Comparison of ENCODE assay signal across 1 cellular context in the genomic region with DNA sequence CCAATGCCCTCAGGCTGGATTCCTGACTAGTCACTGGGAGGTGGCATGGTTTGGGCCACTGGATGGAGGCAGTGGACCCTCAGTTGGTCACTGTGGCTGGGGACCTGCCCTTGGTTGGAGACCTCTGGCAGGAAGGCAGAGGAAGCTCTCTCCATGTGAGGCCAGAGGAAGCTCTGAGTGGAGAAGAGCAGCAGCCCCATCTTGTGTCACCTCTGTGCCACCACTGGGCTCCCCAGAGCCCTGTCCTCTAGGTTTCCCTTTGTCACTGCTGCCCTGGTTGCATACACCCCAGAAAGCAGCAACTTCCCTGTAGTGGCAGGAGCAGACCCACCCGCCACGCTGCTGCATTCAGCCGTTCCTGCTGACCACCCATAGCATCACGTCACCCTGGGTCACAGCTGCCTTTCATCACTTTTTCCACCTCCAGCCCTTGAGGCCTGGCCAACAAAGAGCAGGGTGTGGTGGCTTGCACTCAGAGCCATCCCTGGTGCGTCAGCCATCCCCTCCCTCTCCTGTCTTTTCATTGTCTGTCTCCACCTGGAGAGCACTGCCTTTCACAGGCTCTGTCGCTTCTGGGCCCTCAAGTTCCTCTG.
A peak's percentile ranks its signal among the peaks of the same experiment; 100 is the strongest.
TF ChIP-seq lines count a peak whose summit lies in the region.

No MANE protein-coding gene starts in this region.

TF ChIP-seq in HepG2, 621 proteins besides CTCF, POLR2A, EP300 and RAD21:
- no peak for TF ChIP-seq HHEX (CRISPR knock-in tag; IDR thresholded peaks at IDR 0.05)
- TF ChIP-seq STAG1 (CRISPR knock-in tag; IDR thresholded peaks at IDR 0.05) = peak; percentile 63
TF ChIP-seq in HepG2: peak in this region for 1.
